In genomic region chr1:185317886-185318310, GRCh38 we compare ENCODE assay signal across 1 cellular context.
A peak's percentile ranks its signal among the peaks of the same experiment; 100 is the strongest.
TF ChIP-seq lines count a peak whose summit lies in the region.

No MANE protein-coding gene starts in this region.

TF ChIP-seq in K562, 482 proteins besides CTCF, POLR2A, EP300 and RAD21 (continued from another document):
- TF ChIP-seq PRDM10 (IDR thresholded peaks at IDR 0.05; ENCODE audit: partially characterized antibody) = peak; percentile 70
- TF ChIP-seq STAG1 (CRISPR knock-in tag; IDR thresholded peaks at IDR 0.05; ENCODE audit: borderline replicate concordance) = no peak
- 0 out of 2 replicates have a peak, but pooled peaks have one; percentile 17 for TF ChIP-seq ATF3 (IDR thresholded peaks at IDR 0.05)
- no peak for TF ChIP-seq ATF3 (CRISPR knock-in tag; conservative IDR thresholded peaks at IDR 0.05)
- TF ChIP-seq CEBPZ (IDR thresholded peaks at IDR 0.05; ENCODE audit: borderline replicate concordance, low read depth, low read length) = no peak
- 0 out of 2 replicates have a peak, but pooled peaks have one; percentile 26 for TF ChIP-seq ZNF175 (CRISPR knock-in tag; IDR thresholded peaks at IDR 0.05; ENCODE audit: low read depth)
- TF ChIP-seq ZFX (CRISPR knock-in tag; IDR thresholded peaks at IDR 0.05) = peak; percentile 65
- TF ChIP-seq ZNF592 (IDR thresholded peaks at IDR 0.05) = peak; percentile 92
- peak; percentile 56; the same call in 1 of the 2 replicates for TF ChIP-seq ZBTB17 (CRISPR knock-in tag; IDR thresholded peaks at IDR 0.05)
- TF ChIP-seq ZEB2 (IDR thresholded peaks at IDR 0.05) = peak; percentile 17; the same call in 1 of the 2 replicates
- TF ChIP-seq CBFB (CRISPR knock-in tag; IDR thresholded peaks at IDR 0.05) = no peak
- TF ChIP-seq RFX7 (CRISPR knock-in tag; IDR thresholded peaks at IDR 0.05) = no peak
- TF ChIP-seq ZNF407 (IDR thresholded peaks at IDR 0.05; ENCODE audit: low read depth) = no peak
- TF ChIP-seq ZBTB7A (IDR thresholded peaks at IDR 0.05; ENCODE audit: borderline replicate concordance, control insufficient read depth, low read depth, low read length) = 0 out of 2 replicates have a peak, but pooled peaks have one; percentile 1
- TF ChIP-seq BCOR (IDR thresholded peaks at IDR 0.05) = no peak
- peak; percentile 63; the same call in 1 of the 2 replicates for TF ChIP-seq CREB3 (tag; conservative IDR thresholded peaks at IDR 0.05; ENCODE audit: low read depth)
- TF ChIP-seq FOXJ2 (tag; IDR thresholded peaks at IDR 0.05) = peak; percentile 39; the same call in 1 of the 2 replicates
- TF ChIP-seq USF1 (CRISPR knock-in tag; IDR thresholded peaks at IDR 0.05) = no peak
